1 cellular context compared by ENCODE assay signal in genomic region chr7:40437498-40437897, GRCh38.
TF ChIP-seq lines count a peak whose summit lies in the region.

No MANE protein-coding gene starts in this region.

TF ChIP-seq in SK-N-SH, 30 proteins besides CTCF, POLR2A, EP300 and RAD21 (continued from another document):
- TF ChIP-seq IRF3 (IDR thresholded peaks at IDR 0.05; ENCODE audit: low read depth, low read length) (no peak), PBX3 (IDR thresholded peaks at IDR 0.05) (peak; percentile 96), RXRA (IDR thresholded peaks at IDR 0.05; ENCODE audit: borderline replicate concordance, low read depth) (peak; percentile 96), TEAD4 (IDR thresholded peaks at IDR 0.05; ENCODE audit: borderline replicate concordance, insufficient read depth) (peak; percentile 99), USF1 (IDR thresholded peaks at IDR 0.05; ENCODE audit: borderline replicate concordance, low read depth) (0 out of 2 replicates have a peak, but pooled peaks have one; percentile 15), POLR2AphosphoS5 (IDR thresholded peaks at IDR 0.05; ENCODE audit: low read depth, low read length) (peak; percentile 95; the same call in 1 of the 2 replicates), YY1 (IDR thresholded peaks at IDR 0.05; ENCODE audit: low read depth) (peak; percentile 65; the same call in 1 of the 2 replicates), TCF12 (IDR thresholded peaks at IDR 0.05) (peak; percentile 99), ZBTB33 (IDR thresholded peaks at IDR 0.05; ENCODE audit: borderline replicate concordance, low read depth) (peak; percentile 86), NFIC (IDR thresholded peaks at IDR 0.05; ENCODE audit: borderline replicate concordance) (peak; percentile 92), RCOR1 (IDR thresholded peaks at IDR 0.05; ENCODE audit: low read length) (no peak), ELF1 (IDR thresholded peaks at IDR 0.05) (peak; percentile 28; the same call in 1 of the 2 replicates), FOXM1 (IDR thresholded peaks at IDR 0.05; ENCODE audit: low read depth) (peak; percentile 94), TAF1 (IDR thresholded peaks at IDR 0.05; ENCODE audit: borderline replicate concordance, low read depth, low read length) (peak; percentile 18; the same call in 1 of the 2 replicates)
